Comparison of ENCODE assay signal across 1 cellular context in the genomic region with DNA sequence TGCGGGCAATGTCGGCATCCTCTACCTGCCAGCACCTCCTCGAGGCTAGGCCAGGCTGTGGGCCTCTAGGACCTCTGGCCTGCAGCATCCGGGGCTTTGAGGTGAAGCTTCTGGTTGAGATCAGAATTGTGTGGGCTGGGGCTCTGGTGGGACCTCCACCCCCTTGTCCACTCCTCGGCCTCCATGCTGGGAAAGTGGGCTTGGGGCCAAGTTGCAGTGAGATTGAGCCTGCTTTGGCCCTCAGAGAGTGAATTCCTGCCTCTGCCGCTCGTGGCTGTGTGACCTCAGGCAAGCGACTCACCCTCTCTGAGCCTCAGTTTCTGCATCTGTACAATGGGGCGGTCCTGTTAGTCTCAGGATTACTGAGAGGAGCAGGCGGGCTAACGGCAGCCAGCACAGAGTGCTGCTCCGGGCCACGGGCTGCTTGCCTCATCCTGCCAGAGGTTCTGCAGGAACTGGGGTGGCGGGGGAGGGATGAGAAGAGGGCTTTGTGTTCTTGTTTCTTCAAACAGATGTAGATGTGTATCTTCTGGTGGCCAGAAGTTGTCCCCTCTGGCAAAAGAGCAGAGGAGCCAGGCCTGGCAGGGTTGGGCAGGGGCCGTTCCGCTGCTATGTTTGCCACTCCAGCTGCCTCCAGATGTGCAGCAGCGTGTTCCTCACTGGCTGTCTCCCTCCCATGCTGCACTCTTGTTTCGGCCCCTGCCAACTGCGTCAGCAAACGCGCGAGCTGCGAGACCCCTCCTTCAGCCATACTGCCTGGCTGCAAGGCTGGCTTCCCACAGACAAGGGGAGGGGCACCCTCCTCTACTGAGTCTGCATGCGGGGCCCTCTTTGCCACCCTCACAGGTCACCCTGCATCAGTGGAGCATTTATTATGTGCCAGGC.
TF ChIP-seq lines count a peak whose summit lies in the region.

No MANE protein-coding gene starts in this region.

TF ChIP-seq in HepG2, 621 proteins besides CTCF, POLR2A, EP300 and RAD21:
- TF ChIP-seq ZMYM2 (CRISPR knock-in tag; IDR thresholded peaks at IDR 0.05) = no peak
- TF ChIP-seq ZNF629 (CRISPR knock-in tag; conservative IDR thresholded peaks at IDR 0.05) = peak; percentile 44; the same call in 1 of the 2 replicates
- peak; percentile 97 for TF ChIP-seq ZNF768 (CRISPR knock-in tag; IDR thresholded peaks at IDR 0.05)
